19 cellular contexts compared by ENCODE assay signal in genomic region chr3:128380295-128380694, GRCh38.
DNase-seq lines count a peak whose midpoint lies in the region; ATAC-seq, FAIRE-seq and TF ChIP-seq lines count a peak whose summit lies in the region.
"Had no signal": no experiment of that assay in that cellular context is flagged by ENCODE, and none has a peak within 500 bp of the region (broad histone marks: within the 10 kb centered on the region; RNA-seq: fewer than 3 reads in every experiment).

No MANE protein-coding gene starts in this region.

- H3K27ac Mint-ChIP-seq in CD8-positive, alpha-beta T cell: peak overlapping the region; percentile 37
- peak overlapping the region in 2 of 3 experiments; percentile 62 to 83 for H3K27ac Mint-ChIP-seq in nephron
- H3K27ac Mint-ChIP-seq: CD4-positive, alpha-beta T cell; HFFc6 had no signal

- no TSS peak for BruUV-seq in K562 (replicated peaks; lab: Mats Ljungman, UMichigan)

- WGBS in K562 (ENCODE audit: insufficient coverage, low coverage, missing lambda C conversion rate): 66% methylated on average over 5 of the region's 5 CpGs
- 95 to 97% methylated on average over 5 of the region's 5 CpGs for WGBS in testis, 2 donors

- no peak overlapping the region for H2AFZ ChIP-seq in K562 (ENCODE audit: low read depth, low read length)

- FAIRE-seq in K562 (lab: Jason Lieb, UNC): no peak
- FAIRE-seq: A204.1 had no signal

- no peak for TF ChIP-seq POLR2A in K562 (conservative IDR thresholded peaks at IDR 0.05)
- no peak for TF ChIP-seq POLR2A in testis (IDR thresholded peaks at IDR 0.05)

- no peak for ATAC-seq in CD8-positive, alpha-beta T cell
- peak; percentile 16; the same call in 1 of the 3 replicates for ATAC-seq in K562
- ATAC-seq in HG03135 (IDR thresholded peaks at IDR 0.05; ENCODE audit: unreplicated experiment): no peak
- no peak for ATAC-seq in stimulated activated naive CD8-positive, alpha-beta T cell treated with anti-CD3 and anti-CD28 coated beads, Interleukin-15, Interleukin-2, amounts not matched to agents 100 U/mL and 50 U/mL, for 24 hours
- ATAC-seq: HCT116 had no signal

- no peaks in the 10 kb centered on the region for H3K4me1 Mint-ChIP-seq in CD8-positive, alpha-beta T cell (ENCODE audit: low read depth)
- H3K4me1 Mint-ChIP-seq in nephron: peaks cover 74% of the 10 kb centered on the region

- no peak for TF ChIP-seq EP300 in K562 (IDR thresholded peaks at IDR 0.05; ENCODE audit: low read length)

- no peaks in the 10 kb centered on the region for H4K20me1 ChIP-seq in K562 (replicated peaks; ENCODE audit: control insufficient read depth, insufficient read depth, low read length)

- no peak for DNase-seq in CD8-positive, alpha-beta T cell
- DNase-seq in K562 (ENCODE audit: extremely low read depth in 1 of 4, low spot score in 3 of 4) (no peak), testis (no peak)
- no peak for DNase-seq in stimulated activated naive CD8-positive, alpha-beta T cell treated with anti-CD3 and anti-CD28 coated beads, Interleukin-15, Interleukin-2, amounts not matched to agents 100 U/mL and 50 U/mL, for 24 hours
- DNase-seq: ACHN; BE2C; C1 segment of cervical spinal cord; CD4-positive, alpha-beta T cell; DMS153; DMS79; GF-D8; GOT3; H7; HFFc6 had no signal

- no peaks in the 10 kb centered on the region for H3K9me3 Mint-ChIP-seq in CD8-positive, alpha-beta T cell
- H3K9me3 Mint-ChIP-seq in nephron: no peaks in the 10 kb centered on the region
- H3K9me3 Mint-ChIP-seq: CD4-positive, alpha-beta T cell; HFFc6 had no signal

- no peaks in the 10 kb centered on the region for H3K27me3 ChIP-seq in CD8-positive, alpha-beta T cell (ENCODE audit: insufficient read depth, low read length)
- H3K27me3 ChIP-seq in K562 (ENCODE audit: control insufficient read depth in 2 of 2, insufficient read depth in 2 of 2, low read length in 2 of 2) (no peaks in the 10 kb centered on the region), testis (no peaks in the 10 kb centered on the region)
- H3K27me3 ChIP-seq: BE2C had no signal

- no peaks in the 10 kb centered on the region for H3K36me3 ChIP-seq in CD8-positive, alpha-beta T cell (ENCODE audit: insufficient read depth, low read length)
- H3K36me3 ChIP-seq in K562 (ENCODE audit: control insufficient read depth, insufficient read depth, low read length) (no peaks in the 10 kb centered on the region), testis (ENCODE audit: low read depth, missing control alignments) (no peaks in the 10 kb centered on the region)

- in situ Hi-C loops in K562 (cut with MboI): no loop called here

- intact Hi-C loops in CD8-positive, alpha-beta T cell (cut with DNase I, micrococcal nuclease): no loop called here
- intact Hi-C loops in K562 (cut with micrococcal nuclease): no loop called here
- intact Hi-C loops in testis (cut with DNase I; ENCODE audit: low total_unique reads): no loop called here

- TF ChIP-seq RAD21 in K562 (CRISPR knock-in tag; conservative IDR thresholded peaks at IDR 0.05 in 1 of 2, IDR thresholded peaks at IDR 0.05 in 1 of 2): no peak

- no peak overlapping the region for H3K9ac ChIP-seq in K562 (ENCODE audit: insufficient read depth in 1 of 2, low read depth in 2 of 2, low read length in 2 of 2)

- H3K4me1 ChIP-seq in CD8-positive, alpha-beta T cell (ENCODE audit: insufficient read depth, low read length): no peaks in the 10 kb centered on the region
- H3K4me1 ChIP-seq in K562 (replicated peaks in 1 of 2; ENCODE audit: control insufficient read depth in 2 of 2, insufficient read depth in 2 of 2, low read length in 2 of 2) (peaks cover 16 to 33% of the 10 kb centered on the region in 2 experiments; a peak in 4 of 5 replicates), testis (peaks cover 9% of the 10 kb centered on the region)

- H3K4me3 Mint-ChIP-seq in CD8-positive, alpha-beta T cell: no peak overlapping the region
- H3K4me3 Mint-ChIP-seq in nephron: no peak overlapping the region
- H3K4me3 Mint-ChIP-seq: CD4-positive, alpha-beta T cell; HFFc6 had no signal

- H3K27ac ChIP-seq in 22Rv1 (peak overlapping the region; percentile 98), K562 (ENCODE audit: extremely low read depth, low read depth, low read length) (no peak overlapping the region), testis (no peak overlapping the region)
- no peak overlapping the region for H3K27ac ChIP-seq in CD8-positive, alpha-beta T cell (ENCODE audit: low read depth, low read length)

- H3K9me1 ChIP-seq in K562 (ENCODE audit: control insufficient read depth, insufficient read depth, low read length): no peaks in the 10 kb centered on the region

- H3K4me3 ChIP-seq in CD8-positive, alpha-beta T cell (ENCODE audit: low read depth, low read length): no peak overlapping the region
- H3K4me3 ChIP-seq in K562 (no peak overlapping the region), testis (no peak overlapping the region)

- CTCF ChIA-PET in CD8-positive, alpha-beta T cell (lab: Charles Lee): interaction anchor here (0.6 kb wide), 1 partner anchor 1292 kb away, joined by 3 read pairs; no protein-coding TSS in a partner anchor
- CTCF ChIA-PET in K562 (lab: Yijun Ruan, JAX; ENCODE audit: low intra/inter-chr PET ratio): no interaction called here

- H3K36me3 Mint-ChIP-seq in CD8-positive, alpha-beta T cell: peaks cover 24% of the 10 kb centered on the region
- no peaks in the 10 kb centered on the region for H3K36me3 Mint-ChIP-seq in nephron (ENCODE audit: low read depth)

- H3K4me2 ChIP-seq in K562 (ENCODE audit: insufficient read depth, low read length): no peak overlapping the region

- no peaks in the 10 kb centered on the region for H3K79me2 ChIP-seq in K562 (ENCODE audit: control insufficient read depth, insufficient read depth, low read length)

- no peaks in the 10 kb centered on the region for H3K27me3 Mint-ChIP-seq in CD8-positive, alpha-beta T cell (ENCODE audit: low read depth)
- peaks cover 5% of the 10 kb centered on the region for H3K27me3 Mint-ChIP-seq in nephron (ENCODE audit: low read depth)
- H3K27me3 Mint-ChIP-seq: CD4-positive, alpha-beta T cell had no signal

- POLR2A ChIA-PET in CD8-positive, alpha-beta T cell (lab: Charles Lee): no interaction called here
- POLR2A ChIA-PET in K562 (lab: Yijun Ruan, JAX): no interaction called here

- TF ChIP-seq CTCF in 22Rv1 (IDR thresholded peaks at IDR 0.05) (no peak), K562 (IDR thresholded peaks at IDR 0.05 in 2 of 3, conservative IDR thresholded peaks at IDR 0.05 in 1 of 3; ENCODE audit: insufficient read depth in 2 of 3, low read depth in 1 of 3, low read length in 3 of 3) (no peak), nephron (IDR thresholded peaks at IDR 0.05; ENCODE audit: unreplicated experiment in 3 of 3) (no peak), testis (IDR thresholded peaks at IDR 0.05) (no peak)
- no peak for TF ChIP-seq CTCF in CD8-positive, alpha-beta T cell (IDR thresholded peaks at IDR 0.05)

- no peaks in the 10 kb centered on the region for H3K9me3 ChIP-seq in CD8-positive, alpha-beta T cell (ENCODE audit: low read length)
- H3K9me3 ChIP-seq in K562 (replicated peaks; ENCODE audit: control insufficient read depth, insufficient read depth, low read depth, low read length) (no peaks in the 10 kb centered on the region), testis (no peaks in the 10 kb centered on the region)
- H3K9me3 ChIP-seq: BE2C had no signal

TF ChIP-seq in K562, 482 proteins besides CTCF, POLR2A, EP300 and RAD21 (continues in another document):
- TF ChIP-seq, protein P1, sequence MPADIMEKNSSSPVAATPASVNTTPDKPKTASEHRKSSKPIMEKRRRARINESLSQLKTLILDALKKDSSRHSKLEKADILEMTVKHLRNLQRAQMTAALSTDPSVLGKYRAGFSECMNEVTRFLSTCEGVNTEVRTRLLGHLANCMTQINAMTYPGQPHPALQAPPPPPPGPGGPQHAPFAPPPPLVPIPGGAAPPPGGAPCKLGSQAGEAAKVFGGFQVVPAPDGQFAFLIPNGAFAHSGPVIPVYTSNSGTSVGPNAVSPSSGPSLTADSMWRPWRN (IDR thresholded peaks at IDR 0.05; ENCODE audit: low read depth): no peak
- no peak for TF ChIP-seq HNRNPL (IDR thresholded peaks at IDR 0.05; ENCODE audit: low read depth, low read length)
- TF ChIP-seq TAF1 (IDR thresholded peaks at IDR 0.05; ENCODE audit: control insufficient read depth, extremely low read depth, insufficient read depth, low read length, severe bottlenecking): no peak
- no peak for TF ChIP-seq IRF9 (tag; IDR thresholded peaks at IDR 0.05)
- TF ChIP-seq MBD2 (IDR thresholded peaks at IDR 0.05; ENCODE audit: borderline replicate concordance, low read depth): no peak
- no peak for TF ChIP-seq POLR2AphosphoS2 (IDR thresholded peaks at IDR 0.05; ENCODE audit: low read length)
- no peak for TF ChIP-seq BMI1 (IDR thresholded peaks at IDR 0.05; ENCODE audit: low read length)
- no peak for TF ChIP-seq EHMT2 (IDR thresholded peaks at IDR 0.05)
- no peak for TF ChIP-seq DMBX1 (CRISPR knock-in tag; IDR thresholded peaks at IDR 0.05; ENCODE audit: borderline replicate concordance)
- TF ChIP-seq ETS1 (conservative IDR thresholded peaks at IDR 0.05; ENCODE audit: control insufficient read depth, low read depth, low read length): no peak
- no peak for TF ChIP-seq PCBP1 (IDR thresholded peaks at IDR 0.05; ENCODE audit: low read depth, low read length, poor library complexity, severe bottlenecking)
- TF ChIP-seq HDAC2 (IDR thresholded peaks at IDR 0.05): no peak
- no peak for TF ChIP-seq SRSF9 (IDR thresholded peaks at IDR 0.05; ENCODE audit: borderline replicate concordance, low read depth, low read length)
- TF ChIP-seq ZNF217 (CRISPR knock-in tag; IDR thresholded peaks at IDR 0.05): no peak
- no peak for TF ChIP-seq BRCA1 (IDR thresholded peaks at IDR 0.05)
- no peak for TF ChIP-seq BRCA1 (CRISPR knock-in tag; IDR thresholded peaks at IDR 0.05)
